ENCODE assay signal across 28 cellular contexts in the genomic region with DNA sequence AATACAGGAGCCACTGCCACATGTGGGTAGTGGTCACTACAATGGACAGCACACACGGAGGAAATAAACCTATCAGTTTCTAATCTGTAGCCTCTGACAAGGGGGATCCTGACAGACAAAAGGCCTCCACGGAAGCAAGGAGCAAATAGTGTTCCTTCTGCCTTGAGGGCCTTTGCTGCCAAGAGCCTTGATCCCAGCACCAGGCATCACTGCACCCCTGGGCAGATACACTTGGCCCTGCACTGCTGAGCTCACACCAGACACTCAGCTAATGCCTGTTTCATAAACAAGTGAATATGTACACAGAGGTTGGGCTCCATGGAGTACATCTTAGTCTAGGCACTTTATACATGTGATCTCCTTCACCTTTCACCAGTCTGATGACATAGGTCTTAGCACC.
"Had no signal": no experiment of that assay in that cellular context is flagged by ENCODE, and none has a peak within 500 bp of the region (broad histone marks: within the 10 kb centered on the region; RNA-seq: fewer than 3 reads in every experiment).

No MANE protein-coding gene starts in this region.

- ATAC-seq: effector memory CD8-positive, alpha-beta T cell; esophagus mucosa; left lung; lower lobe of right lung; mucosa of descending colon; T-helper 17 cell had no signal

- DNase-seq: activated CD4-positive, alpha-beta memory T cell treated with anti-CD3 and anti-CD28 coated beads, Interleukin-2, amount 10 ng/mL, durations not matched to agents 7 days and 5 days; activated CD4-positive, alpha-beta T cell treated with anti-CD3 and anti-CD28 coated beads for 1 hour; activated CD4-positive, alpha-beta T cell treated with anti-CD3 and anti-CD28 coated beads, Interleukin-2, amount 10 ng/mL, durations not matched to agents 7 days and 5 days; activated CD8-positive, alpha-beta memory T cell treated with anti-CD3 and anti-CD28 coated beads, Interleukin-2, amount 50 U/mL, for 48 hours; activated gamma-delta T cell; activated naive CD4-positive, alpha-beta T cell treated with anti-CD3 and anti-CD28 coated beads, Interleukin-2, amount 10 ng/mL, durations not matched to agents 7 days and 5 days; activated naive CD8-positive, alpha-beta T cell treated with anti-CD3 and anti-CD28 coated beads, Interleukin-2, amount 10 ng/mL, durations not matched to agents 7 days and 5 days; activated T-cell treated with anti-CD3 and anti-CD28 coated beads, Interleukin-2, amount 50 U/mL, for 24 hours; brain microvascular endothelial cell; caudate nucleus; cortex of kidney; effector memory CD8-positive, alpha-beta T cell; foreskin fibroblast; head of caudate nucleus; kidney glomerular epithelial cell; left lung; lower lobe of right lung; mesenchymal stem cell; mucosa of descending colon; posterior cingulate gyrus; right lobe of liver; stimulated activated CD4-positive, alpha-beta T cell treated with anti-CD3 and anti-CD28 coated beads, Interleukin-2, amount 100 ng/mL, for 48 hours; stimulated activated naive CD4-positive, alpha-beta T cell treated with Interleukin-2 at 50 U/mL for 16 hours; T-helper 17 cell had no signal

- H3K27me3 ChIP-seq: ascending aorta, brain microvascular endothelial cell, left lung, right lobe of liver, tibial nerve had no signal

- H3K36me3 ChIP-seq: ascending aorta, brain microvascular endothelial cell, left lung, lower lobe of right lung, right lobe of liver, tibial nerve had no signal

- H3K4me3 ChIP-seq: ascending aorta, left lung, lower lobe of right lung, mucosa of descending colon, right lobe of liver, tibial nerve had no signal

- FAIRE-seq: endothelial cell of umbilical vein had no signal

- H3K4me3 Mint-ChIP-seq: activated CD4-positive, alpha-beta memory T cell treated with anti-CD3 and anti-CD28 coated beads, Interleukin-2, amount 10 ng/mL, durations not matched to agents 7 days and 5 days; activated CD4-positive, alpha-beta T cell treated with anti-CD3 and anti-CD28 coated beads, Interleukin-2, amount 10 ng/mL, durations not matched to agents 7 days and 5 days; activated naive CD4-positive, alpha-beta T cell treated with anti-CD3 and anti-CD28 coated beads, Interleukin-2, amount 10 ng/mL, durations not matched to agents 7 days and 5 days; activated naive CD8-positive, alpha-beta T cell treated with anti-CD3 and anti-CD28 coated beads, Interleukin-2, amount 10 ng/mL, durations not matched to agents 7 days and 5 days; activated T-cell treated with anti-CD3 and anti-CD28 coated beads, Interleukin-2, amount 50 U/mL, for 24 hours; effector memory CD8-positive, alpha-beta T cell; T-helper 17 cell had no signal

- H3K9me3 Mint-ChIP-seq: activated CD4-positive, alpha-beta memory T cell treated with anti-CD3 and anti-CD28 coated beads, Interleukin-2, amount 10 ng/mL, durations not matched to agents 7 days and 5 days; activated CD4-positive, alpha-beta T cell treated with anti-CD3 and anti-CD28 coated beads, Interleukin-2, amount 10 ng/mL, durations not matched to agents 7 days and 5 days; activated naive CD4-positive, alpha-beta T cell treated with anti-CD3 and anti-CD28 coated beads, Interleukin-2, amount 10 ng/mL, durations not matched to agents 7 days and 5 days; activated naive CD8-positive, alpha-beta T cell treated with anti-CD3 and anti-CD28 coated beads, Interleukin-2, amount 10 ng/mL, durations not matched to agents 7 days and 5 days; activated T-cell treated with anti-CD3 and anti-CD28 coated beads, Interleukin-2, amount 50 U/mL, for 24 hours; effector memory CD8-positive, alpha-beta T cell had no signal

- H3K4me1 ChIP-seq: ascending aorta, left lung, lower lobe of right lung, tibial nerve had no signal

- H3K9me3 ChIP-seq: ascending aorta, left lung, lower lobe of right lung, mucosa of descending colon, right lobe of liver, tibial nerve had no signal

- H3K27ac Mint-ChIP-seq: activated CD4-positive, alpha-beta memory T cell treated with anti-CD3 and anti-CD28 coated beads, Interleukin-2, amount 10 ng/mL, durations not matched to agents 7 days and 5 days; activated CD4-positive, alpha-beta T cell treated with anti-CD3 and anti-CD28 coated beads, Interleukin-2, amount 10 ng/mL, durations not matched to agents 7 days and 5 days; activated naive CD4-positive, alpha-beta T cell treated with anti-CD3 and anti-CD28 coated beads, Interleukin-2, amount 10 ng/mL, durations not matched to agents 7 days and 5 days; activated naive CD8-positive, alpha-beta T cell treated with anti-CD3 and anti-CD28 coated beads, Interleukin-2, amount 10 ng/mL, durations not matched to agents 7 days and 5 days; activated T-cell treated with anti-CD3 and anti-CD28 coated beads, Interleukin-2, amount 50 U/mL, for 24 hours; effector memory CD8-positive, alpha-beta T cell; T-helper 17 cell had no signal

- H3K36me3 Mint-ChIP-seq: activated naive CD4-positive, alpha-beta T cell treated with anti-CD3 and anti-CD28 coated beads, Interleukin-2, amount 10 ng/mL, durations not matched to agents 7 days and 5 days; activated naive CD8-positive, alpha-beta T cell treated with anti-CD3 and anti-CD28 coated beads, Interleukin-2, amount 10 ng/mL, durations not matched to agents 7 days and 5 days had no signal

- H3K27ac ChIP-seq: ascending aorta, brain microvascular endothelial cell, left lung, lower lobe of right lung, right lobe of liver, tibial nerve had no signal

- H3K4me1 Mint-ChIP-seq: activated CD4-positive, alpha-beta memory T cell treated with anti-CD3 and anti-CD28 coated beads, Interleukin-2, amount 10 ng/mL, durations not matched to agents 7 days and 5 days had no signal
